In genomic region chr20:43531091-43531443, GRCh38 we compare ENCODE assay signal across 20 cellular contexts. TPM values are rescaled to one million over a fixed set of nuclear protein-coding genes. Genes with fewer than 3 reads are reported as not detected.
"Had no signal": no experiment of that assay in that cellular context is flagged by ENCODE, and none has a peak within 500 bp of the region (broad histone marks: within the 10 kb centered on the region; RNA-seq: fewer than 3 reads in every experiment).

No MANE protein-coding gene starts in this region.

- H3K4me3 ChIP-seq: ascending aorta had no signal

- H3K9me3 ChIP-seq: ascending aorta had no signal

- H3K27ac ChIP-seq: ascending aorta had no signal

- H3K4me1 ChIP-seq: ascending aorta had no signal

- DNase-seq: activated CD4-positive, alpha-beta T cell treated with anti-CD3 and anti-CD28 coated beads for 48 hours; activated CD4-positive, alpha-beta T cell treated with anti-CD3 and anti-CD28 coated beads, Interleukin-2, amount 50 U/mL, for 4 hours; activated CD4-positive, CD25-positive, alpha-beta regulatory T cell treated with anti-CD3 and anti-CD28 coated beads, Interleukin-2, amount 50 U/mL, for 72 hours; activated CD8-positive, alpha-beta T cell treated with anti-CD3 and anti-CD28 coated beads, Interleukin-2, amount 10 ng/mL, durations not matched to agents 7 days and 5 days; activated naive CD4-positive, alpha-beta T cell; activated T-cell treated with anti-CD3 and anti-CD28 coated beads, Interleukin-2, amount 50 U/mL, for 1 hour; amniotic stem cell; KBM-7; NCI-H1048; NCI-H1930; NCI-H2171; NCI-H226; NCI-H526; NCI-H82; NK-92 treated with Interleukin-12 subunit alpha and Interleukin-12 subunit beta, amount 100 ng/mL, for 24 hours; SHP77 treated with DMSO at 0.1 percent for 48 hours had no signal

- H3K27me3 ChIP-seq: ascending aorta had no signal

RNA-seq across cellular contexts. Expression of gene SGK2, which starts 27.8 kb away (rescaled TPM):
- total RNA-seq: LHCN-M2, M059J, SK-MEL-5 had no signal
